Comparison of ENCODE assay signal across 8 cellular contexts in genomic region chr16:67108931-67109406, GRCh38. TPM values are rescaled to one million over a fixed set of nuclear protein-coding genes. Genes with fewer than 3 reads are reported as not detected.
DNase-seq lines count a peak whose midpoint lies in the region; ATAC-seq and TF ChIP-seq lines count a peak whose summit lies in the region.

No MANE protein-coding gene starts in this region.

- BruUV-seq in Panc1 (replicated peaks; lab: Mats Ljungman, UMichigan) = no TSS peak

- no peaks in the 10 kb centered on the region for H3K27me3 Mint-ChIP-seq in CD4-positive, alpha-beta memory T cell
- no peaks in the 10 kb centered on the region for H3K27me3 Mint-ChIP-seq in osteocyte (ENCODE audit: unreplicated experiment)

- peak overlapping the region; percentile 36 for H3K27ac ChIP-seq in CD4-positive, alpha-beta memory T cell (ENCODE audit: low read depth, low read length)
- H3K27ac ChIP-seq in Panc1 (ENCODE audit: low read length) = peak overlapping the region; percentile 90

- CTCF ChIA-PET in CD4-positive, alpha-beta memory T cell (lab: Charles Lee; ENCODE audit: partially characterized antibody) = interaction anchor here (0.5 to 1.6 kb wide), 3 partner anchors 8 to 42 kb away, joined by 4 to 9 read pairs (median 4); partner anchors contain the start of gene B3GNT9
- CTCF ChIA-PET in Panc1 (lab: Charles Lee) = no interaction called here

- in situ Hi-C loops in Panc1 (cut with HindIII; ENCODE audit: low pct_unique_long_range_greater_than_20kb, low sequenced_read_pairs) = no loop called here

- DNase-seq in CD4-positive, alpha-beta memory T cell = no peak
- DNase-seq in Panc1 (ENCODE audit: low read depth, low spot score) = no peak
- DNase-seq in epithelial cell of esophagus (ENCODE audit: low read depth) = no peak
- DNase-seq in osteocyte (ENCODE audit: extremely low spot score, unreplicated experiment) = no peak
- no peak for DNase-seq in HPDE6-E6E7 (ENCODE audit: extremely low spot score)
- DNase-seq in KG1 (lab: John Stamatoyannopoulos, UW) = no peak
- DNase-seq in activated CD4-positive, CD25-positive, alpha-beta regulatory T cell (lab: John Stamatoyannopoulos, UW) = no peak
- no peak for DNase-seq in activated CD8-positive, alpha-beta memory T cell treated with anti-CD3 and anti-CD28 coated beads, Interleukin-2, amount 50 U/mL, for 4 hours

- peaks cover 0 to 3% (median 0%) of the 10 kb centered on the region in 8 donors for H3K9me3 Mint-ChIP-seq in CD4-positive, alpha-beta memory T cell
- no peaks in the 10 kb centered on the region for H3K9me3 Mint-ChIP-seq in osteocyte (ENCODE audit: unreplicated experiment)

- no peaks in the 10 kb centered on the region for H3K27me3 ChIP-seq in CD4-positive, alpha-beta memory T cell (ENCODE audit: insufficient read depth, low read length)
- no peaks in the 10 kb centered on the region for H3K27me3 ChIP-seq in Panc1 (ENCODE audit: control insufficient read depth, insufficient read depth, low read length)

- intact Hi-C loops in CD4-positive, alpha-beta memory T cell (cut with micrococcal nuclease) = loop anchor here (1.0 to 2.0 kb wide), 4 partner anchors 42 to 80 kb away; partner anchors contain the start of genes B3GNT9, CBFB, FBXL8 and MATCAP1
- intact Hi-C loops in Panc1 (cut with micrococcal nuclease; ENCODE audit: unreplicated experiment) = loop anchor here (5.0 to 10.0 kb wide), 2 partner anchors 92 to 134 kb away; no protein-coding TSS in a partner anchor

- peak overlapping the region; percentile 92 to 97 (median 94) for H3K4me3 Mint-ChIP-seq in CD4-positive, alpha-beta memory T cell
- peak overlapping the region; percentile 92 for H3K4me3 Mint-ChIP-seq in osteocyte (ENCODE audit: unreplicated experiment)

- no peak for TF ChIP-seq CTCF in Panc1 (IDR thresholded peaks at IDR 0.05)
- no peak for TF ChIP-seq CTCF in epithelial cell of esophagus (IDR thresholded peaks at IDR 0.05; ENCODE audit: insufficient read depth, low read depth, low read length, missing control alignments)
- TF ChIP-seq CTCF in osteocyte (IDR thresholded peaks at IDR 0.05) = no peak

- H3K36me3 ChIP-seq in CD4-positive, alpha-beta memory T cell (ENCODE audit: insufficient read depth, low read length) = no peaks in the 10 kb centered on the region
- no peaks in the 10 kb centered on the region; the same call in 1 of the 2 replicates for H3K36me3 ChIP-seq in Panc1 (ENCODE audit: control insufficient read depth, insufficient read depth, low read length)

- peak overlapping the region; percentile 81 to 96 for H3K4me3 ChIP-seq in CD4-positive, alpha-beta memory T cell (ENCODE audit: low read length in 2 of 2)
- peak overlapping the region; percentile 82 to 91 for H3K4me3 ChIP-seq in Panc1 (ENCODE audit: low read depth in 2 of 2, low read length in 2 of 2)
- peak overlapping the region; percentile 96 for H3K4me3 ChIP-seq in epithelial cell of esophagus (ENCODE audit: low read length)

- H3K4me1 ChIP-seq in CD4-positive, alpha-beta memory T cell (ENCODE audit: insufficient read depth, low read length) = peaks cover 30% of the 10 kb centered on the region
- peaks cover 9% of the 10 kb centered on the region for H3K4me1 ChIP-seq in Panc1 (ENCODE audit: control insufficient read depth, insufficient read depth, low read length)

- peaks cover 0 to 8% of the 10 kb centered on the region in 2 donors for H3K36me3 Mint-ChIP-seq in CD4-positive, alpha-beta memory T cell
- peaks cover 4% of the 10 kb centered on the region for H3K36me3 Mint-ChIP-seq in osteocyte (ENCODE audit: unreplicated experiment)

- H3K4me1 Mint-ChIP-seq in CD4-positive, alpha-beta memory T cell = peaks cover 18 to 36% (median 29%) of the 10 kb centered on the region in 4 donors
- H3K4me1 Mint-ChIP-seq in osteocyte (ENCODE audit: unreplicated experiment) = peaks cover 22% of the 10 kb centered on the region

- POLR2A ChIA-PET in CD4-positive, alpha-beta memory T cell (lab: Charles Lee; ENCODE audit: partially characterized antibody) = interaction anchor here (1.4 to 2.9 kb wide), 5 partner anchors 43 to 80 kb away, joined by 6 to 14 read pairs (median 6); partner anchors contain the start of genes B3GNT9, CBFB, FBXL8 and TRADD
- POLR2A ChIA-PET in Panc1 (lab: Charles Lee) = no interaction called here

- H3K9me3 ChIP-seq in CD4-positive, alpha-beta memory T cell (ENCODE audit: control insufficient read depth in 1 of 2, low read length in 2 of 2) = no peaks in the 10 kb centered on the region
- no peaks in the 10 kb centered on the region for H3K9me3 ChIP-seq in Panc1 (ENCODE audit: control insufficient read depth, insufficient read depth, low read depth, low read length)

- H3K27ac Mint-ChIP-seq in CD4-positive, alpha-beta memory T cell = peak overlapping the region in 5 of 7 donors; percentile 84 to 95 (median 88)
- peak overlapping the region; percentile 97 for H3K27ac Mint-ChIP-seq in osteocyte (ENCODE audit: unreplicated experiment)

- ATAC-seq in Panc1 = no peak

RNA-seq across cellular contexts. Expression of gene PHAF1, which starts 0.8 kb away (rescaled TPM):
- 10 to 100 TPM; 22.2 to 22.7 TPM for total RNA-seq in CD4-positive, alpha-beta memory T cell
- polyA plus RNA-seq in CD4-positive, alpha-beta memory T cell = 10 to 100 TPM in 1 of 2 donors, 1 to 10 TPM in 1; 7.5 to 16.1 TPM
- 15.7 TPM for total RNA-seq in Panc1 (2021; ENCODE audit: unreplicated experiment)
- polyA plus RNA-seq in Panc1 (2012; ENCODE audit: insufficient read length) = 17.6 TPM
- 19.5 and 19.8 TPM in 2 replicates for total RNA-seq in osteocyte

RNA-seq across cellular contexts. Expression of gene B3GNT9, which starts 41.8 kb away (rescaled TPM):
- total RNA-seq in CD4-positive, alpha-beta memory T cell = 10 to 100 TPM; 10.0 to 10.4 TPM
- polyA plus RNA-seq in CD4-positive, alpha-beta memory T cell = 10 to 100 TPM; 10.0 to 11.8 TPM
- total RNA-seq in Panc1 (2021; ENCODE audit: unreplicated experiment) (11.5 TPM), osteocyte (44.1 and 44.9 TPM in 2 replicates)
- polyA plus RNA-seq in Panc1 (2012; ENCODE audit: insufficient read length) = 13.8 TPM

RNA-seq across cellular contexts. Expression of gene TRADD, which starts 50.7 kb away (rescaled TPM):
- total RNA-seq in CD4-positive, alpha-beta memory T cell = 100 to 1,000 TPM; 161 to 173 TPM
- polyA plus RNA-seq in CD4-positive, alpha-beta memory T cell = 100 to 1,000 TPM; 221 to 285 TPM
- total RNA-seq in Panc1 (2021; ENCODE audit: unreplicated experiment) (18.5 TPM), osteocyte (13.4 and 14.1 TPM in 2 replicates)
- 32.3 TPM for polyA plus RNA-seq in Panc1 (2012; ENCODE audit: insufficient read length)

RNA-seq across cellular contexts. Expression of gene FBXL8, which starts 50.8 kb away (rescaled TPM):
- 10 to 100 TPM; 69.9 to 76.2 TPM for total RNA-seq in CD4-positive, alpha-beta memory T cell
- 10 to 100 TPM; 19.2 to 26.5 TPM for polyA plus RNA-seq in CD4-positive, alpha-beta memory T cell
- 17.8 TPM for total RNA-seq in Panc1 (2021; ENCODE audit: unreplicated experiment)
- polyA plus RNA-seq in Panc1 (2012; ENCODE audit: insufficient read length) = 21.9 TPM
- total RNA-seq in osteocyte = 12.8 and 15.5 TPM in 2 replicates

RNA-seq across cellular contexts. Expression of gene HSF4, which starts 55.6 kb away (rescaled TPM):
- 10 to 100 TPM; 93.6 to 98.7 TPM for total RNA-seq in CD4-positive, alpha-beta memory T cell
- under 1 TPM in 1 of 2 donors, not detected in 1; 0.37 TPM for polyA plus RNA-seq in CD4-positive, alpha-beta memory T cell
- total RNA-seq in Panc1 (2021; ENCODE audit: unreplicated experiment) (38.6 TPM), osteocyte (19.6 and 22.3 TPM in 2 replicates)
- 53.0 TPM for polyA plus RNA-seq in Panc1 (2012; ENCODE audit: insufficient read length)
